15 cellular contexts compared by ENCODE assay signal in the genomic region with DNA sequence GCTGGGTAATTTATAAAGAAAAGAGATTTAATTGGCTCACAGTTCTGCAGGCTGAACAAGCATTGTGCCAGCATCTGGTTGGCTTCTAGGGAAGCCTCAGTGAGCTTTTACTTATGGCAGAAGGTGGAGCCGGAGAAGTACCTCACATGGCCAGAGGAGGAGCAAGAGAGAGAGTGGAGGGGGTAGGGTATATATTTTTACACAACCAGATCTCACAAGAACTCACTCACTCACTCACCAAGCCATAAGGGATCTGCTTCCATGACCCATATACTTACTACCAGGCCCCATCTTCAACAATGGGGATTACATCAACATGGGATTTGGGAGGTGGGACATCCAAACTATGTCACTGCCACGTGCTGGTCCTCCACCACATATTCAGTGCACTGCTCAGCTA.
DNase-seq lines count a peak whose midpoint lies in the region; ATAC-seq and TF ChIP-seq lines count a peak whose summit lies in the region.
"Had no signal": no experiment of that assay in that cellular context is flagged by ENCODE, and none has a peak within 500 bp of the region (broad histone marks: within the 10 kb centered on the region; RNA-seq: fewer than 3 reads in every experiment).

No MANE protein-coding gene starts in this region.

- ATAC-seq in activated naive CD4-positive, alpha-beta T cell treated with anti-CD3 and anti-CD28 coated beads, Interleukin-2, amount 50 U/mL, for 72 hours: no peak
- ATAC-seq in HG03108 (IDR thresholded peaks at IDR 0.05; ENCODE audit: unreplicated experiment): no peak
- no peak for ATAC-seq in naive thymus-derived CD8-positive, alpha-beta T cell
- ATAC-seq: activated CD8-positive, alpha-beta memory T cell treated with anti-CD3 and anti-CD28 coated beads, Interleukin-2, amount 10 ng/mL, durations not matched to agents 7 days and 5 days; lower lobe of right lung; stimulated activated naive CD8-positive, alpha-beta T cell treated with anti-CD3 and anti-CD28 coated beads, Interleukin-15, Interleukin-2, amounts not matched to agents 100 U/mL and 50 U/mL, for 24 hours had no signal

- POLR2A ChIA-PET in naive thymus-derived CD8-positive, alpha-beta T cell (lab: Charles Lee): no interaction called here

- no peaks in the 10 kb centered on the region for H3K9me3 Mint-ChIP-seq in activated naive CD4-positive, alpha-beta T cell treated with anti-CD3 and anti-CD28 coated beads for 36 hours
- H3K9me3 Mint-ChIP-seq in activated naive CD4-positive, alpha-beta T cell treated with anti-CD3 and anti-CD28 coated beads, Interleukin-2, amount 50 U/mL, for 72 hours: no peaks in the 10 kb centered on the region
- H3K9me3 Mint-ChIP-seq in progenitor cell of endocrine pancreas (ENCODE audit: low read depth): peaks cover 2% of the 10 kb centered on the region
- H3K9me3 Mint-ChIP-seq in naive thymus-derived CD8-positive, alpha-beta T cell: peaks cover 0 to 5% (median 2%) of the 10 kb centered on the region in 9 donors

- CTCF ChIA-PET in activated naive CD4-positive, alpha-beta T cell treated with anti-CD3 and anti-CD28 coated beads for 36 hours (lab: Charles Lee): interaction anchor here (1.2 kb wide), 1 partner anchor 77 kb away, joined by 3 read pairs; no protein-coding TSS in a partner anchor

- DNase-seq in activated naive CD4-positive, alpha-beta T cell treated with anti-CD3 and anti-CD28 coated beads for 36 hours: peak; percentile 23
- DNase-seq in activated naive CD4-positive, alpha-beta T cell treated with anti-CD3 and anti-CD28 coated beads, Interleukin-2, amount 50 U/mL, for 72 hours (ENCODE audit: low spot score in 2 of 2): no peak
- DNase-seq in MM.1S (no peak), brain microvascular endothelial cell (no peak), progenitor cell of endocrine pancreas (ENCODE audit: low spot score, unreplicated experiment) (no peak), substantia nigra (lab: John Stamatoyannopoulos, UW) (no peak)
- no peak for DNase-seq in naive thymus-derived CD8-positive, alpha-beta T cell
- DNase-seq: activated CD8-positive, alpha-beta memory T cell treated with anti-CD3 and anti-CD28 coated beads, Interleukin-2, amount 10 ng/mL, durations not matched to agents 7 days and 5 days; activated naive CD8-positive, alpha-beta T cell treated with anti-CD3 and anti-CD28 coated beads for 36 hours; esophagus squamous epithelium; lower lobe of right lung; MV-4-11; stimulated activated naive CD8-positive, alpha-beta T cell treated with anti-CD3 and anti-CD28 coated beads, Interleukin-15, Interleukin-2, amounts not matched to agents 100 U/mL and 50 U/mL, for 24 hours had no signal

- H4K20me1 ChIP-seq in MM.1S (ENCODE audit: insufficient read depth, low read length): no peaks in the 10 kb centered on the region

- H2AFZ ChIP-seq in MM.1S (ENCODE audit: low read length): no peak overlapping the region

- in situ Hi-C loops in brain microvascular endothelial cell (cut with HindIII; ENCODE audit: low pct_ligation_motif_present, low sequenced_read_pairs): no loop called here

- H3K4me2 ChIP-seq in MM.1S (ENCODE audit: low read depth, low read length): no peak overlapping the region

- H3K9ac ChIP-seq in MM.1S (ENCODE audit: low read length): no peak overlapping the region

- no peak overlapping the region for H3K4me3 ChIP-seq in MM.1S (ENCODE audit: low read length)
- no peak overlapping the region for H3K4me3 ChIP-seq in brain microvascular endothelial cell (ENCODE audit: low read depth, low read length)
- H3K4me3 ChIP-seq: esophagus squamous epithelium, lower lobe of right lung had no signal

- H3K4me1 ChIP-seq in MM.1S (ENCODE audit: low read length): no peaks in the 10 kb centered on the region
- H3K4me1 ChIP-seq: esophagus squamous epithelium, lower lobe of right lung had no signal

- H3K9me2 ChIP-seq in MM.1S (replicated peaks; ENCODE audit: insufficient read depth, low read length): no peaks in the 10 kb centered on the region

- TF ChIP-seq CTCF in MM.1S (IDR thresholded peaks at IDR 0.05; ENCODE audit: low read length): peak; percentile 23; the same call in 1 of the 2 replicates
- peak; percentile 59 for TF ChIP-seq CTCF in brain microvascular endothelial cell (IDR thresholded peaks at IDR 0.05; ENCODE audit: low read depth, low read length, missing control alignments)
- peak; percentile 33 for TF ChIP-seq CTCF in progenitor cell of endocrine pancreas (IDR thresholded peaks at IDR 0.05; ENCODE audit: unreplicated experiment)

- peaks cover 19% of the 10 kb centered on the region for H3K27me3 Mint-ChIP-seq in activated naive CD4-positive, alpha-beta T cell treated with anti-CD3 and anti-CD28 coated beads for 36 hours (ENCODE audit: low read depth)
- peaks cover 16% of the 10 kb centered on the region for H3K27me3 Mint-ChIP-seq in progenitor cell of endocrine pancreas
- H3K27me3 Mint-ChIP-seq in naive thymus-derived CD8-positive, alpha-beta T cell: peaks cover 11 to 48% (median 30%) of the 10 kb centered on the region in 5 donors

- H3F3A ChIP-seq in MM.1S (ENCODE audit: insufficient read depth, low read length): no peaks in the 10 kb centered on the region

- intact Hi-C loops in activated naive CD4-positive, alpha-beta T cell treated with anti-CD3 and anti-CD28 coated beads for 36 hours (cut with micrococcal nuclease): no loop called here

- H3K4me3 Mint-ChIP-seq in activated naive CD4-positive, alpha-beta T cell treated with anti-CD3 and anti-CD28 coated beads for 36 hours: no peak overlapping the region
- no peak overlapping the region for H3K4me3 Mint-ChIP-seq in progenitor cell of endocrine pancreas (ENCODE audit: low read depth)
- no peak overlapping the region for H3K4me3 Mint-ChIP-seq in naive thymus-derived CD8-positive, alpha-beta T cell
- H3K4me3 Mint-ChIP-seq: activated CD8-positive, alpha-beta memory T cell treated with anti-CD3 and anti-CD28 coated beads, Interleukin-2, amount 10 ng/mL, durations not matched to agents 7 days and 5 days; activated naive CD8-positive, alpha-beta T cell treated with anti-CD3 and anti-CD28 coated beads for 36 hours had no signal

- H3K36me3 ChIP-seq in MM.1S (replicated peaks; ENCODE audit: insufficient read depth, low read length): no peaks in the 10 kb centered on the region
- H3K36me3 ChIP-seq in brain microvascular endothelial cell (replicated peaks): no peaks in the 10 kb centered on the region
- H3K36me3 ChIP-seq: esophagus squamous epithelium, lower lobe of right lung had no signal

- no peak overlapping the region for H3K27ac Mint-ChIP-seq in activated naive CD4-positive, alpha-beta T cell treated with anti-CD3 and anti-CD28 coated beads for 36 hours
- H3K27ac Mint-ChIP-seq in activated naive CD4-positive, alpha-beta T cell treated with anti-CD3 and anti-CD28 coated beads, Interleukin-2, amount 50 U/mL, for 72 hours: no peak overlapping the region
- no peak overlapping the region for H3K27ac Mint-ChIP-seq in progenitor cell of endocrine pancreas
- H3K27ac Mint-ChIP-seq in naive thymus-derived CD8-positive, alpha-beta T cell: no peak overlapping the region
- H3K27ac Mint-ChIP-seq: activated CD8-positive, alpha-beta memory T cell treated with anti-CD3 and anti-CD28 coated beads, Interleukin-2, amount 10 ng/mL, durations not matched to agents 7 days and 5 days; activated naive CD8-positive, alpha-beta T cell treated with anti-CD3 and anti-CD28 coated beads for 36 hours had no signal

- no peaks in the 10 kb centered on the region for H3K79me2 ChIP-seq in MM.1S (ENCODE audit: low read length)

- H3K9me3 ChIP-seq in MM.1S (replicated peaks; ENCODE audit: insufficient read depth, low read length): no peaks in the 10 kb centered on the region
- H3K9me3 ChIP-seq: esophagus squamous epithelium, lower lobe of right lung had no signal

- H3K27me3 ChIP-seq in MM.1S (replicated peaks; ENCODE audit: insufficient read depth, low read length) (no peaks in the 10 kb centered on the region), brain microvascular endothelial cell (replicated peaks) (no peaks in the 10 kb centered on the region)

- no peak overlapping the region for H3K27ac ChIP-seq in MM.1S (ENCODE audit: low read length)
- no peak overlapping the region for H3K27ac ChIP-seq in brain microvascular endothelial cell
- H3K27ac ChIP-seq in substantia nigra (ENCODE audit: low read depth, low read length, poor library complexity, severe bottlenecking): no peak overlapping the region
- H3K27ac ChIP-seq: esophagus squamous epithelium, lower lobe of right lung, RWPE1 had no signal

- H3K36me3 Mint-ChIP-seq in activated naive CD4-positive, alpha-beta T cell treated with anti-CD3 and anti-CD28 coated beads for 36 hours (ENCODE audit: low read depth): no peaks in the 10 kb centered on the region
- no peaks in the 10 kb centered on the region for H3K36me3 Mint-ChIP-seq in activated naive CD4-positive, alpha-beta T cell treated with anti-CD3 and anti-CD28 coated beads, Interleukin-2, amount 50 U/mL, for 72 hours
- no peaks in the 10 kb centered on the region for H3K36me3 Mint-ChIP-seq in progenitor cell of endocrine pancreas (ENCODE audit: insufficient read depth)
- H3K36me3 Mint-ChIP-seq in naive thymus-derived CD8-positive, alpha-beta T cell: peaks cover 0 to 5% (median 0%) of the 10 kb centered on the region in 3 donors
- H3K36me3 Mint-ChIP-seq: activated CD8-positive, alpha-beta memory T cell treated with anti-CD3 and anti-CD28 coated beads, Interleukin-2, amount 10 ng/mL, durations not matched to agents 7 days and 5 days; activated naive CD8-positive, alpha-beta T cell treated with anti-CD3 and anti-CD28 coated beads for 36 hours had no signal

- H3K4me1 Mint-ChIP-seq in activated naive CD4-positive, alpha-beta T cell treated with anti-CD3 and anti-CD28 coated beads for 36 hours (ENCODE audit: low read depth): no peaks in the 10 kb centered on the region
- H3K4me1 Mint-ChIP-seq in progenitor cell of endocrine pancreas (ENCODE audit: low read depth): no peaks in the 10 kb centered on the region
- H3K4me1 Mint-ChIP-seq in naive thymus-derived CD8-positive, alpha-beta T cell: peaks cover 0 to 4% (median 1%) of the 10 kb centered on the region in 4 donors
